In genomic region chr1:50420283-50420682, GRCh38 we compare ENCODE assay signal across 18 cellular contexts. TPM values are rescaled to one million over a fixed set of nuclear protein-coding genes. Genes with fewer than 3 reads are reported as not detected.
DNase-seq lines count a peak whose midpoint lies in the region; ATAC-seq, FAIRE-seq and TF ChIP-seq lines count a peak whose summit lies in the region.
"Had no signal": no experiment of that assay in that cellular context is flagged by ENCODE, and none has a peak within 500 bp of the region (broad histone marks: within the 10 kb centered on the region; RNA-seq: fewer than 3 reads in every experiment).

No MANE protein-coding gene starts in this region.

- H3K36me3 Mint-ChIP-seq in T-helper 2 cell treated with Interferon-gamma antibody and Interleukin-4, amounts not matched to agents 5 μg/mL and 100 μg/mL, for 36 hours (ENCODE audit: low read depth): peaks cover 9% of the 10 kb centered on the region
- H3K36me3 Mint-ChIP-seq in IgD-negative memory B cell: peaks cover 1% of the 10 kb centered on the region
- H3K36me3 Mint-ChIP-seq in neural crest cell (ENCODE audit: low read depth): peaks cover 6% of the 10 kb centered on the region

- H3K27ac Mint-ChIP-seq in T-helper 2 cell treated with Interferon-gamma antibody and Interleukin-4, amounts not matched to agents 5 μg/mL and 100 μg/mL, for 36 hours: peak overlapping the region; percentile 80
- H3K27ac Mint-ChIP-seq in IgD-negative memory B cell (peak overlapping the region; percentile 82 to 95 (median 88)), neural crest cell (ENCODE audit: unreplicated experiment) (no peak overlapping the region)

- TF ChIP-seq EP300 in H1 (IDR thresholded peaks at IDR 0.05; ENCODE audit: borderline replicate concordance in 1 of 2, low read depth in 2 of 2, low read length in 2 of 2): no peak

- no peak overlapping the region for H3K27ac ChIP-seq in H1 (ENCODE audit: low read depth, low read length)
- H3K27ac ChIP-seq: KMS-11, thoracic aorta had no signal

- H2BK15ac ChIP-seq in H1 (ENCODE audit: low read length): no peak overlapping the region

- no peak overlapping the region for H3K18ac ChIP-seq in H1 (ENCODE audit: extremely low read depth, low read length)

- H4K8ac ChIP-seq in H1 (ENCODE audit: extremely low read depth, insufficient read depth, low read length): no peak overlapping the region

- H3K23me2 ChIP-seq in H1 (ENCODE audit: low read depth, low read length): peaks cover 15% of the 10 kb centered on the region

- no peak overlapping the region for H2AK5ac ChIP-seq in H1 (ENCODE audit: low read depth, low read length)

- POLR2A ChIA-PET in H1 (lab: Charles Lee; ENCODE audit: partially characterized antibody): no interaction called here

- no peak overlapping the region for H3K4ac ChIP-seq in H1 (replicated peaks; ENCODE audit: insufficient read length, low read depth, low read length)

- peaks cover 80% of the 10 kb centered on the region for H3K27me3 Mint-ChIP-seq in T-helper 2 cell treated with Interferon-gamma antibody and Interleukin-4, amounts not matched to agents 5 μg/mL and 100 μg/mL, for 36 hours (ENCODE audit: low read depth)
- H3K27me3 Mint-ChIP-seq in IgD-negative memory B cell (peaks cover 77% of the 10 kb centered on the region), neural crest cell (ENCODE audit: low read depth) (peaks cover 96% of the 10 kb centered on the region)

- peaks cover 0 to 13% (median 0%) of the 10 kb centered on the region in 4 experiments; a peak in 1 of 8 replicates for H3K36me3 ChIP-seq in H1 (ENCODE audit: control insufficient read depth in 2 of 4, insufficient read depth in 4 of 4, low read length in 3 of 4)
- H3K36me3 ChIP-seq: thoracic aorta had no signal

- 4% methylated on average over 13 of the region's 17 CpGs; no CpG with 5 or more reads in 1 of the 2 experiments for WGBS in H1 (ENCODE audit: extremely low coverage in 1 of 2, insufficient coverage in 1 of 2, insufficient read length in 1 of 2, insufficient replicate concordance in 2 of 2, low coverage in 1 of 2, low lambda C conversion rate in 2 of 2, missing lambda C conversion rate in 1 of 2), 2 experiments

- H3K4me2 ChIP-seq in H1 (ENCODE audit: insufficient read depth in 1 of 2, low read depth in 2 of 2, low read length in 2 of 2): peak overlapping the region; percentile 53 to 77; a peak in 3 of 4 replicates
- H3K4me2 ChIP-seq: KMS-11 had no signal

- no peak overlapping the region for H4K91ac ChIP-seq in H1 (replicated peaks; ENCODE audit: insufficient read length, low read length)

- ATAC-seq in GM21825 (IDR thresholded peaks at IDR 0.05; ENCODE audit: unreplicated experiment): no peak
- ATAC-seq: Panc1 had no signal

- FAIRE-seq in H1 (lab: Jason Lieb, UNC): no peak
- FAIRE-seq: H54 had no signal

- no peaks in the 10 kb centered on the region; a peak in 1 of 4 replicates for H3K9me3 ChIP-seq in H1 (ENCODE audit: insufficient read depth in 2 of 2, low read depth in 1 of 2, low read length in 1 of 2)
- H3K9me3 ChIP-seq: thoracic aorta had no signal

- H3K79me1 ChIP-seq in H1 (ENCODE audit: low read depth, low read length): no peaks in the 10 kb centered on the region

- TF ChIP-seq CTCF in H1 (IDR thresholded peaks at IDR 0.05; ENCODE audit: control extremely low read depth in 1 of 3, insufficient read depth in 1 of 3, low read depth in 1 of 3, low read length in 3 of 3): no peak
- TF ChIP-seq CTCF in neural crest cell (conservative IDR thresholded peaks at IDR 0.05): no peak

- no peak overlapping the region for H3K9ac ChIP-seq in H1 (replicated peaks in 1 of 4; ENCODE audit: extremely low read depth in 1 of 4, low read depth in 3 of 4, low read length in 3 of 4)
- H3K9ac ChIP-seq: KMS-11 had no signal

- CTCF ChIA-PET in H1 (lab: Charles Lee; ENCODE audit: partially characterized antibody): interaction anchor here (0.9 to 2.3 kb wide), 3 partner anchors 10 to 184 kb away, joined by 4 to 5 read pairs (median 4); no protein-coding TSS in a partner anchor

- H2BK5ac ChIP-seq in H1 (ENCODE audit: low read depth, low read length): no peak overlapping the region

- no peak overlapping the region for H4K5ac ChIP-seq in H1 (ENCODE audit: insufficient read length, low read depth, low read length)

- H4K20me1 ChIP-seq in H1 (replicated peaks in 1 of 2; ENCODE audit: control insufficient read depth in 1 of 2, insufficient read depth in 2 of 2, low read length in 2 of 2): peaks cover 11 to 34% of the 10 kb centered on the region in 2 experiments

- H3K56ac ChIP-seq in H1 (replicated peaks; ENCODE audit: insufficient read length, low read depth, low read length): no peak overlapping the region

- no peak overlapping the region for H2BK20ac ChIP-seq in H1 (ENCODE audit: low read length)

- no peak overlapping the region for H2BK120ac ChIP-seq in H1 (replicated peaks; ENCODE audit: low read depth, low read length)

- no peaks in the 10 kb centered on the region for H3K9me3 Mint-ChIP-seq in T-helper 2 cell treated with Interferon-gamma antibody and Interleukin-4, amounts not matched to agents 5 μg/mL and 100 μg/mL, for 36 hours
- H3K9me3 Mint-ChIP-seq in IgD-negative memory B cell: peaks cover 0 to 7% (median 0%) of the 10 kb centered on the region in 3 donors
- no peaks in the 10 kb centered on the region for H3K9me3 Mint-ChIP-seq in neural crest cell

- H2AFZ ChIP-seq in H1 (ENCODE audit: low read length): no peak overlapping the region

- H3K4me3 ChIP-seq in H1 (ENCODE audit: extremely low read depth in 1 of 4, insufficient read depth in 2 of 4, low read depth in 3 of 4, low read length in 4 of 4): peak overlapping the region; percentile 2 to 51 (median 19); a peak in 4 of 8 replicates
- H3K4me3 ChIP-seq: thoracic aorta had no signal

- no peak overlapping the region for H3K14ac ChIP-seq in H1 (ENCODE audit: insufficient read length)

- H3K4me3 Mint-ChIP-seq in T-helper 2 cell treated with Interferon-gamma antibody and Interleukin-4, amounts not matched to agents 5 μg/mL and 100 μg/mL, for 36 hours: peak overlapping the region; percentile 43
- H3K4me3 Mint-ChIP-seq in IgD-negative memory B cell (peak overlapping the region in 3 of 4 donors; percentile 58 to 89 (median 82)), neural crest cell (peak overlapping the region; percentile 71)

- H3K79me2 ChIP-seq in H1 (ENCODE audit: control insufficient read depth in 1 of 2, insufficient read depth in 2 of 2, low read length in 2 of 2): no peaks in the 10 kb centered on the region

- H3K4me1 ChIP-seq in H1 (replicated peaks in 1 of 4; ENCODE audit: control insufficient read depth in 3 of 4, insufficient read depth in 4 of 4, low read length in 3 of 4): peaks cover 4 to 30% (median 23%) of the 10 kb centered on the region in 4 experiments; a peak in 6 of 7 replicates

- H2BK12ac ChIP-seq in H1 (ENCODE audit: low read depth, low read length): peak overlapping the region; percentile 50; the same call in 1 of the 2 replicates

- peaks cover 98 to 100% (median 99%) of the 10 kb centered on the region in 4 experiments for H3K27me3 ChIP-seq in H1 (replicated peaks in 1 of 4; ENCODE audit: control insufficient read depth in 3 of 4, extremely low read depth in 1 of 4, insufficient read depth in 3 of 4, low read length in 3 of 4)

- H3K4me1 Mint-ChIP-seq in T-helper 2 cell treated with Interferon-gamma antibody and Interleukin-4, amounts not matched to agents 5 μg/mL and 100 μg/mL, for 36 hours (ENCODE audit: low read depth): peaks cover 24% of the 10 kb centered on the region
- H3K4me1 Mint-ChIP-seq in IgD-negative memory B cell (peaks cover 14 to 35% (median 27%) of the 10 kb centered on the region in 3 donors), neural crest cell (peaks cover 36% of the 10 kb centered on the region)

- no peak overlapping the region for H3K23ac ChIP-seq in H1 (ENCODE audit: insufficient read length)

- no peak for TF ChIP-seq POLR2A in H1 (IDR thresholded peaks at IDR 0.05; ENCODE audit: control extremely low read depth in 1 of 2, low read depth in 2 of 2, low read length in 2 of 2)

- TF ChIP-seq RAD21 in H1 (IDR thresholded peaks at IDR 0.05 in 1 of 2, conservative IDR thresholded peaks at IDR 0.05 in 1 of 2; ENCODE audit: low read depth in 2 of 2, low read length in 2 of 2): no peak

- DNase-seq in T-helper 2 cell treated with Interferon-gamma antibody and Interleukin-4, amounts not matched to agents 5 μg/mL and 100 μg/mL, for 36 hours (ENCODE audit: low spot score): no peak
- DNase-seq in T-helper 2 cell (no peak), H1 (ENCODE audit: low read depth in 1 of 2, low spot score in 2 of 2) (peak in 1 of 2 experiments; percentile 49), neural crest cell (ENCODE audit: low read depth, low spot score) (no peak), NAMALWA (ENCODE audit: low spot score) (no peak), hypothalamus (lab: John Stamatoyannopoulos, UW) (no peak)
- DNase-seq: DMS 273 treated with DMSO at 0.1 percent for 48 hours, NCI-H1694, NCI-H526, nucleus accumbens had no signal

TF ChIP-seq in H1, 55 proteins besides CTCF, POLR2A, EP300 and RAD21:
- TF ChIP-seq JUN (IDR thresholded peaks at IDR 0.05; ENCODE audit: low read depth, low read length) (no peak), SUZ12 (IDR thresholded peaks at IDR 0.05; ENCODE audit: low read length) (peak; percentile 16; the same call in 1 of the 2 replicates), RNF2 (IDR thresholded peaks at IDR 0.05; ENCODE audit: borderline replicate concordance, low read depth, low read length, missing control alignments, poor library complexity, severe bottlenecking) (peak; percentile 69), BRCA1 (IDR thresholded peaks at IDR 0.05; ENCODE audit: low read depth, low read length) (no peak), EZH2 (IDR thresholded peaks at IDR 0.05; ENCODE audit: low read depth, low read length, severe bottlenecking) (peak; percentile 40), NRF1 (IDR thresholded peaks at IDR 0.05; ENCODE audit: low read depth, low read length) (no peak), CBX8 (IDR thresholded peaks at IDR 0.05; ENCODE audit: borderline replicate concordance, low read depth, low read length) (peak; percentile 82; the same call in 1 of the 2 replicates)

RNA-seq across cellular contexts. Expression of gene DMRTA2, which starts 3.0 kb away (rescaled TPM):
- polyA plus RNA-seq in IgD-negative memory B cell (not detected), H1 (2011; rRNA removed) (0.03 TPM in 1 of 2 replicates, not detected in the other)
- total RNA-seq in H1 (2021; fragmentation: NEBNext Ultra II Directional; extraction: Animal tissue kit (Norgen Biotek cat#: 25700)): not detected in 2 replicates
- 0.03 TPM for polyA plus RNA-seq in H1 (2011; cell fraction: cytosol; rRNA removed)
- not detected for polyA plus RNA-seq in H1 (2011; cell fraction: nucleus; rRNA removed)
- 0.05 TPM in 1 of 4 replicates, not detected in the others for polyA plus RNA-seq in H1 (2012, experiment 1 of 2)
- polyA plus RNA-seq in H1 (2012, experiment 2 of 2): not detected
- 0.02 TPM for polyA plus RNA-seq in H1 (2013, experiment 1 of 2)
- 0.02 TPM for polyA plus RNA-seq in H1 (2013, experiment 2 of 2)
- polyA minus RNA-seq in H1 (2011; rRNA and poly(A)+ RNA removed): not detected in 2 replicates
- not detected for polyA minus RNA-seq in H1 (2011; cell fraction: cytosol; rRNA and poly(A)+ RNA removed)
- not detected for polyA minus RNA-seq in H1 (2011; cell fraction: nucleus; rRNA and poly(A)+ RNA removed)
- total RNA-seq in neural crest cell: 0.18 TPM in 1 of 2 replicates, not detected in the other
- total RNA-seq: liver had no signal
- polyA plus RNA-seq: adipose tissue, liver had no signal
